21 cellular contexts compared by ENCODE assay signal in genomic region chr2:166090900-166091299, GRCh38. TPM values are rescaled to one million over a fixed set of nuclear protein-coding genes. Genes with fewer than 3 reads are reported as not detected.
A peak's percentile ranks its signal among the peaks of the same experiment; 100 is the strongest.
DNase-seq lines count a peak whose midpoint lies in the region; FAIRE-seq and TF ChIP-seq lines count a peak whose summit lies in the region.
"Had no signal": no experiment of that assay in that cellular context is flagged by ENCODE, and none has a peak within 500 bp of the region (broad histone marks: within the 10 kb centered on the region; RNA-seq: fewer than 3 reads in every experiment).

No MANE protein-coding gene starts in this region.

- 93% methylated on average over 4 of the region's 5 CpGs for WGBS in mesenchymal stem cell

- no peak overlapping the region for H3K23ac ChIP-seq in mesenchymal stem cell (ENCODE audit: low read length in 2 of 2)

- peak; percentile 34 for DNase-seq in CD1c-positive myeloid dendritic cell (ENCODE audit: extremely low spot score)
- DNase-seq in NCI-H69 (lab: John Stamatoyannopoulos, UW) = peak; percentile 57
- peak; percentile 18 for DNase-seq in cerebellar cortex (ENCODE audit: low spot score)
- no peak for DNase-seq in mesenchymal stem cell
- no peak for DNase-seq in NCI-H345 (lab: John Stamatoyannopoulos, UW)
- no peak for DNase-seq in nucleus accumbens (lab: John Stamatoyannopoulos, UW)
- no peak for DNase-seq in urothelium cell line (ENCODE audit: low spot score)
- DNase-seq in progenitor cell of endocrine pancreas (ENCODE audit: low spot score, unreplicated experiment) = no peak
- DNase-seq: activated CD4-positive, alpha-beta T cell treated with anti-CD3 and anti-CD28 coated beads, Interleukin-2, amount 10 ng/mL, durations not matched to agents 24 days and 14 days; amygdala; immature natural killer cell; NCI-H1436; NCI-H510A treated with DMSO at 0.1 percent for 48 hours; stimulated activated CD4-positive, alpha-beta T cell treated with anti-CD3 and anti-CD28 coated beads, Interleukin-2, amount 100 ng/mL, for 24 hours; T-helper 9 cell had no signal

- H3K4me3 ChIP-seq in mesenchymal stem cell (ENCODE audit: insufficient read depth in 1 of 2, low read depth in 1 of 2, low read length in 2 of 2) = no peak overlapping the region
- H3K4me3 ChIP-seq: BLaER1 treated with 17β-estradiol and CSF1 and Interleukin-3, amounts not matched to agents 10 nM and 100 nM; GM12878; prostate gland; tibial nerve had no signal

- no peaks in the 10 kb centered on the region for H3K9me3 Mint-ChIP-seq in progenitor cell of endocrine pancreas (ENCODE audit: low read depth)
- H3K9me3 Mint-ChIP-seq: activated CD4-positive, alpha-beta T cell treated with anti-CD3 and anti-CD28 coated beads, Interleukin-2, amount 10 ng/mL, durations not matched to agents 24 days and 14 days; immature natural killer cell had no signal

- no peaks in the 10 kb centered on the region for H3K27me3 Mint-ChIP-seq in progenitor cell of endocrine pancreas

- H3K27me3 ChIP-seq in mesenchymal stem cell (ENCODE audit: control insufficient read depth in 1 of 2, insufficient read depth in 1 of 2, low read length in 2 of 2) = no peaks in the 10 kb centered on the region
- H3K27me3 ChIP-seq: BLaER1 treated with 17β-estradiol and CSF1 and Interleukin-3, amounts not matched to agents 10 nM and 100 nM; tibial nerve had no signal

- H2BK12ac ChIP-seq in mesenchymal stem cell (ENCODE audit: low read length in 2 of 2) = no peak overlapping the region

- H4K8ac ChIP-seq in mesenchymal stem cell (ENCODE audit: low read length) = no peak overlapping the region

- no peak for TF ChIP-seq CTCF in progenitor cell of endocrine pancreas (IDR thresholded peaks at IDR 0.05; ENCODE audit: unreplicated experiment)

- no peak overlapping the region for H3K4me3 Mint-ChIP-seq in progenitor cell of endocrine pancreas (ENCODE audit: low read depth)
- H3K4me3 Mint-ChIP-seq: activated CD4-positive, alpha-beta T cell treated with anti-CD3 and anti-CD28 coated beads, Interleukin-2, amount 10 ng/mL, durations not matched to agents 24 days and 14 days; immature natural killer cell had no signal

- H3K4ac ChIP-seq in mesenchymal stem cell (ENCODE audit: low read depth in 1 of 2, low read length in 2 of 2) = no peak overlapping the region

- no peak overlapping the region for H4K91ac ChIP-seq in mesenchymal stem cell (ENCODE audit: low read length)

- no peak overlapping the region for H2BK120ac ChIP-seq in mesenchymal stem cell (ENCODE audit: low read depth, low read length)

- no peak overlapping the region for H2BK5ac ChIP-seq in mesenchymal stem cell (ENCODE audit: low read depth, low read length, poor library complexity, severe bottlenecking)

- no peak overlapping the region for H2BK15ac ChIP-seq in mesenchymal stem cell (ENCODE audit: low read depth, poor library complexity, severe bottlenecking)

- FAIRE-seq in urothelium cell line (lab: Jason Lieb, UNC) = no peak
- FAIRE-seq: GM12878 had no signal

- no peak overlapping the region for H3K18ac ChIP-seq in mesenchymal stem cell (ENCODE audit: low read depth in 1 of 2, low read length in 2 of 2)

- H3K9me3 ChIP-seq in mesenchymal stem cell (ENCODE audit: control insufficient read depth, low read length) = no peaks in the 10 kb centered on the region
- H3K9me3 ChIP-seq: BLaER1 treated with 17β-estradiol and CSF1 and Interleukin-3, amounts not matched to agents 10 nM and 100 nM; prostate gland; tibial nerve had no signal

- no peak overlapping the region for H2AK5ac ChIP-seq in mesenchymal stem cell (ENCODE audit: low read length, severe bottlenecking)

- H3K4me2 ChIP-seq in mesenchymal stem cell (ENCODE audit: low read length, poor library complexity, severe bottlenecking) = no peak overlapping the region
- H3K4me2 ChIP-seq: BLaER1 treated with 17β-estradiol and CSF1 and Interleukin-3, amounts not matched to agents 10 nM and 100 nM had no signal

- no peaks in the 10 kb centered on the region for H3K36me3 Mint-ChIP-seq in progenitor cell of endocrine pancreas (ENCODE audit: insufficient read depth)
- H3K36me3 Mint-ChIP-seq: immature natural killer cell had no signal

- peaks cover 5% of the 10 kb centered on the region for H3K4me1 Mint-ChIP-seq in progenitor cell of endocrine pancreas (ENCODE audit: low read depth)
- H3K4me1 Mint-ChIP-seq: activated CD4-positive, alpha-beta T cell treated with anti-CD3 and anti-CD28 coated beads, Interleukin-2, amount 10 ng/mL, durations not matched to agents 24 days and 14 days; immature natural killer cell had no signal

- no peaks in the 10 kb centered on the region for H3K79me1 ChIP-seq in mesenchymal stem cell (replicated peaks; ENCODE audit: low read length, poor library complexity, severe bottlenecking)

- no peak overlapping the region for H2AFZ ChIP-seq in mesenchymal stem cell (ENCODE audit: low read depth, low read length)

- H3K27ac ChIP-seq in mesenchymal stem cell (ENCODE audit: low read length, poor library complexity, severe bottlenecking) = no peak overlapping the region
- H3K27ac ChIP-seq: BLaER1 treated with 17β-estradiol and CSF1 and Interleukin-3, amounts not matched to agents 10 nM and 100 nM; prostate gland; tibial nerve had no signal

- H3K36me3 ChIP-seq in mesenchymal stem cell (ENCODE audit: control insufficient read depth in 1 of 2, insufficient read depth in 2 of 2, low read depth in 1 of 2, low read length in 2 of 2) = no peaks in the 10 kb centered on the region
- H3K36me3 ChIP-seq: BLaER1 treated with 17β-estradiol and CSF1 and Interleukin-3, amounts not matched to agents 10 nM and 100 nM; prostate gland; tibial nerve had no signal

- peak overlapping the region; percentile 39 for H3K9ac ChIP-seq in mesenchymal stem cell (ENCODE audit: low read length)
- H3K9ac ChIP-seq: BLaER1 treated with 17β-estradiol and CSF1 and Interleukin-3, amounts not matched to agents 10 nM and 100 nM had no signal

- H3K27ac Mint-ChIP-seq in progenitor cell of endocrine pancreas = no peak overlapping the region
- H3K27ac Mint-ChIP-seq: activated CD4-positive, alpha-beta T cell treated with anti-CD3 and anti-CD28 coated beads, Interleukin-2, amount 10 ng/mL, durations not matched to agents 24 days and 14 days; immature natural killer cell had no signal

- no peaks in the 10 kb centered on the region for H3K4me1 ChIP-seq in mesenchymal stem cell (ENCODE audit: control insufficient read depth, insufficient read depth, low read depth, low read length)
- H3K4me1 ChIP-seq: prostate gland had no signal

- no peak overlapping the region for H3K14ac ChIP-seq in mesenchymal stem cell (ENCODE audit: low read length in 2 of 2)

RNA-seq across cellular contexts. Expression of gene SCN1A, which starts 36.9 kb away (rescaled TPM):
- polyA plus RNA-seq in mesenchymal stem cell (2013, experiment 1 of 2) = not detected
- 0.01 TPM for polyA plus RNA-seq in mesenchymal stem cell (2013, experiment 2 of 2)
- total RNA-seq in progenitor cell of endocrine pancreas = 0.26 and 0.62 TPM in 2 replicates
- total RNA-seq: activated CD4-positive, alpha-beta T cell treated with anti-CD3 and anti-CD28 coated beads, Interleukin-2, amount 10 ng/mL, durations not matched to agents 24 days and 14 days; GM12878; mononuclear cell; RPMI7951; tibial nerve had no signal
- polyA plus RNA-seq: GM12878, immature natural killer cell had no signal

Comparison
In these comparisons a context has a peak if more than half of its experiments do, and no peak if none do; other contexts are left out.
1. DNase-seq: peak in CD1c-positive myeloid dendritic cell (single experiment), NCI-H69 (single experiment) and cerebellar cortex (single experiment); none in mesenchymal stem cell (single experiment), NCI-H345 (single experiment), nucleus accumbens (0 of 56), urothelium cell line (single experiment) and progenitor cell of endocrine pancreas (single experiment).